ENCODE assay signal across 20 cellular contexts in the genomic region with DNA sequence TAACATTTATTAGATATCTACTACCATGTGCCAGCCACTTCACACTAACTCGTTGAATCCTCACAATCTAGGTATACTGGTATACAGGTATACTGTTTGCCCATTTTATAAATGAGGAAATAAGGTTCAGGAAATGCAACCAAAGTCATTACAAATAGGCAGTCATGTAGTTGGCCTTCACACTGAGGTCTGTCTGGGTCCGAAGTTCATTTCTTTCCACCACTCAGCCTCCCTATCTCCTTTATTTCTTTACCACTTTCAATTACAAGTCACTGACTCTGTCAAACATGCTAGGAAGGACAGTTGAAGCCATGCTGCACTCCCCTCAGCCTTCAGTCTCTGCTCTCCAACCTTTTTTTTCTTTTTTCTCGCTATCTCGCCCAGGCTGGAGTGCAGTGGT. TPM values are rescaled to one million over a fixed set of nuclear protein-coding genes. Genes with fewer than 3 reads are reported as not detected.
DNase-seq lines count a peak whose midpoint lies in the region; ATAC-seq and TF ChIP-seq lines count a peak whose summit lies in the region.
"Had no signal": no experiment of that assay in that cellular context is flagged by ENCODE, and none has a peak within 500 bp of the region (broad histone marks: within the 10 kb centered on the region; RNA-seq: fewer than 3 reads in every experiment).

No MANE protein-coding gene starts in this region.

- H3K27me3 Mint-ChIP-seq in Calu3 (ENCODE audit: unreplicated experiment) (no peaks in the 10 kb centered on the region), progenitor cell of endocrine pancreas (peaks cover 3% of the 10 kb centered on the region)
- no peaks in the 10 kb centered on the region for H3K27me3 Mint-ChIP-seq in natural killer cell treated with Interleukin-12 subunit alpha and Interleukin-12 subunit beta and Interleukin-15 and Interleukin-18, amount 100 ng/mL, for 72 hours
- H3K27me3 Mint-ChIP-seq: CD4-positive, alpha-beta T cell had no signal

- TF ChIP-seq POLR2A in body of pancreas (IDR thresholded peaks at IDR 0.05): no peak
- TF ChIP-seq POLR2A in right lobe of liver (IDR thresholded peaks at IDR 0.05): peak; percentile 34

- no peaks in the 10 kb centered on the region for H3K9me3 Mint-ChIP-seq in Calu3 (ENCODE audit: low read depth, unreplicated experiment)
- no peaks in the 10 kb centered on the region for H3K9me3 Mint-ChIP-seq in progenitor cell of endocrine pancreas (ENCODE audit: low read depth)
- no peaks in the 10 kb centered on the region for H3K9me3 Mint-ChIP-seq in natural killer cell treated with Interleukin-12 subunit alpha and Interleukin-12 subunit beta and Interleukin-15 and Interleukin-18, amount 100 ng/mL, for 72 hours
- H3K9me3 Mint-ChIP-seq: CD4-positive, alpha-beta T cell had no signal

- no peaks in the 10 kb centered on the region for H3K27me3 ChIP-seq in body of pancreas
- H3K27me3 ChIP-seq in right lobe of liver: no peaks in the 10 kb centered on the region
- H3K27me3 ChIP-seq in ascending aorta: no peaks in the 10 kb centered on the region
- H3K27me3 ChIP-seq: BE2C had no signal

- intact Hi-C loops in Calu3 (cut with micrococcal nuclease; ENCODE audit: unreplicated experiment): no loop called here
- intact Hi-C loops in body of pancreas (cut with DNase I): no loop called here
- intact Hi-C loops in right lobe of liver (cut with DNase I): no loop called here
- intact Hi-C loops in ascending aorta (cut with DNase I): no loop called here

- CTCF ChIA-PET in Calu3 (lab: Charles Lee): no interaction called here

- peak overlapping the region; percentile 38 for H3K27ac Mint-ChIP-seq in Calu3 (ENCODE audit: unreplicated experiment)
- peak overlapping the region; percentile 23 for H3K27ac Mint-ChIP-seq in progenitor cell of endocrine pancreas
- H3K27ac Mint-ChIP-seq in natural killer cell treated with Interleukin-12 subunit alpha and Interleukin-12 subunit beta and Interleukin-15 and Interleukin-18, amount 100 ng/mL, for 72 hours: no peak overlapping the region
- H3K27ac Mint-ChIP-seq: CD4-positive, alpha-beta T cell had no signal

- ATAC-seq in body of pancreas (peak; percentile 42), right lobe of liver (peak; percentile 27 to 62 (median 50))
- ATAC-seq in natural killer cell treated with Interleukin-12 subunit alpha and Interleukin-12 subunit beta and Interleukin-15 and Interleukin-18, amount 100 ng/mL, for 72 hours: no peak
- ATAC-seq: Right ventricle myocardium inferior had no signal

- no peaks in the 10 kb centered on the region for H3K9me3 ChIP-seq in body of pancreas
- H3K9me3 ChIP-seq in right lobe of liver: no peaks in the 10 kb centered on the region
- no peaks in the 10 kb centered on the region for H3K9me3 ChIP-seq in ascending aorta
- H3K9me3 ChIP-seq: BE2C, SK-N-SH had no signal

- H3K27ac ChIP-seq in body of pancreas: no peak overlapping the region
- peak overlapping the region; percentile 40 to 83 (median 67) for H3K27ac ChIP-seq in right lobe of liver
- H3K27ac ChIP-seq in ascending aorta: no peak overlapping the region
- H3K27ac ChIP-seq: 22Rv1 had no signal

- H3K4me3 Mint-ChIP-seq in Calu3 (ENCODE audit: low read depth, unreplicated experiment): no peak overlapping the region
- H3K4me3 Mint-ChIP-seq in progenitor cell of endocrine pancreas (ENCODE audit: low read depth): no peak overlapping the region
- no peak overlapping the region for H3K4me3 Mint-ChIP-seq in natural killer cell treated with Interleukin-12 subunit alpha and Interleukin-12 subunit beta and Interleukin-15 and Interleukin-18, amount 100 ng/mL, for 72 hours
- H3K4me3 Mint-ChIP-seq: CD4-positive, alpha-beta T cell had no signal

- H3K36me3 Mint-ChIP-seq in Calu3 (ENCODE audit: insufficient read depth, unreplicated experiment) (peaks cover 21% of the 10 kb centered on the region), progenitor cell of endocrine pancreas (ENCODE audit: insufficient read depth) (no peaks in the 10 kb centered on the region)
- no peaks in the 10 kb centered on the region for H3K36me3 Mint-ChIP-seq in natural killer cell treated with Interleukin-12 subunit alpha and Interleukin-12 subunit beta and Interleukin-15 and Interleukin-18, amount 100 ng/mL, for 72 hours

- H3K4me3 ChIP-seq in body of pancreas (no peak overlapping the region), right lobe of liver (no peak overlapping the region), ascending aorta (no peak overlapping the region)

- peaks cover 9% of the 10 kb centered on the region for H3K4me1 ChIP-seq in body of pancreas
- peaks cover 0 to 30% (median 13%) of the 10 kb centered on the region in 4 donors for H3K4me1 ChIP-seq in right lobe of liver
- no peaks in the 10 kb centered on the region for H3K4me1 ChIP-seq in ascending aorta
- H3K4me1 ChIP-seq: BE2C had no signal

- peaks cover 54% of the 10 kb centered on the region for H3K4me1 Mint-ChIP-seq in Calu3 (ENCODE audit: low read depth, unreplicated experiment)
- peaks cover 12% of the 10 kb centered on the region for H3K4me1 Mint-ChIP-seq in progenitor cell of endocrine pancreas (ENCODE audit: low read depth)
- H3K4me1 Mint-ChIP-seq in natural killer cell treated with Interleukin-12 subunit alpha and Interleukin-12 subunit beta and Interleukin-15 and Interleukin-18, amount 100 ng/mL, for 72 hours (ENCODE audit: low read depth in 2 of 2): peaks cover 0 to 9% of the 10 kb centered on the region in 2 donors

- no TSS peak for BruUV-seq in Calu3 (replicated peaks; lab: Mats Ljungman, UMichigan)

- 61 to 65% methylated on average over 4 of the region's 4 CpGs for WGBS in body of pancreas, 2 donors
- 46% methylated on average over 4 of the region's 4 CpGs for WGBS in right lobe of liver (ENCODE audit: insufficient coverage, low coverage, low lambda C conversion rate, missing lambda C conversion rate)

- DNase-seq in Calu3 (no peak), body of pancreas (no peak), right lobe of liver (peak in 1 of 3 donors; percentile 17), progenitor cell of endocrine pancreas (ENCODE audit: low spot score, unreplicated experiment) (no peak), SIG-M5 treated with dmso at 0.1 percent for 504 hours (lab: John Stamatoyannopoulos, UW; ENCODE audit: unreplicated experiment) (no peak), DMS79 (lab: John Stamatoyannopoulos, UW) (no peak), ascending aorta (ENCODE audit: low spot score in 2 of 2) (no peak)
- no peak for DNase-seq in natural killer cell treated with Interleukin-12 subunit alpha and Interleukin-12 subunit beta and Interleukin-15 and Interleukin-18, amount 100 ng/mL, for 72 hours (ENCODE audit: low spot score)
- DNase-seq: BE2C; CD4-positive, alpha-beta T cell; DND-41; HCEC 1CT; NCI-H1417 treated with DMSO at 0.1 percent for 48 hours; NCI-H2029 treated with DMSO at 0.1 percent for 48 hours; NCI-H2171 treated with DMSO at 0.1 percent for 48 hours; NCI-H446 treated with DMSO at 0.1 percent for 48 hours; NCI-H774; SK-N-SH had no signal

- TF ChIP-seq CTCF in Calu3 (IDR thresholded peaks at IDR 0.05; ENCODE audit: unreplicated experiment) (no peak), body of pancreas (IDR thresholded peaks at IDR 0.05) (no peak), right lobe of liver (IDR thresholded peaks at IDR 0.05) (no peak), progenitor cell of endocrine pancreas (IDR thresholded peaks at IDR 0.05; ENCODE audit: unreplicated experiment) (no peak), ascending aorta (IDR thresholded peaks at IDR 0.05) (no peak)

- no peaks in the 10 kb centered on the region for H3K36me3 ChIP-seq in body of pancreas (replicated peaks in 1 of 2; ENCODE audit: insufficient read depth in 1 of 2, low read depth in 2 of 2)
- no peaks in the 10 kb centered on the region for H3K36me3 ChIP-seq in right lobe of liver
- H3K36me3 ChIP-seq in ascending aorta: no peaks in the 10 kb centered on the region
- H3K36me3 ChIP-seq: BE2C had no signal

RNA-seq across cellular contexts. Expression of gene SIAH1, which starts 20.7 kb away (rescaled TPM):
- total RNA-seq in Calu3 (2022) (32.3 and 32.7 TPM in 2 replicates), body of pancreas (10 to 100 TPM; 15.2 to 16.1 TPM), right lobe of liver (10 to 100 TPM in 5 of 6 experiments, 1 to 10 TPM in 1; 8.1 to 14.0 (median 11.5) TPM), progenitor cell of endocrine pancreas (38.3 and 40.5 TPM in 2 replicates), ascending aorta (11.3 TPM)
- total RNA-seq in natural killer cell treated with Interleukin-12 subunit alpha and Interleukin-12 subunit beta and Interleukin-15 and Interleukin-18, amount 100 ng/mL, for 72 hours: 10 to 100 TPM; 21.0 to 25.7 TPM

Comparison
In these comparisons a context has a peak if more than half of its experiments do, and no peak if none do; other contexts are left out.
1. H3K27ac Mint-ChIP-seq: peak in Calu3 (single experiment) and progenitor cell of endocrine pancreas (single experiment); none in natural killer cell treated with Interleukin-12 subunit alpha and Interleukin-12 subunit beta and Interleukin-15 and Interleukin-18, amount 100 ng/mL, for 72 hours (0 of 2).
2. ATAC-seq: peak in body of pancreas (single experiment) and right lobe of liver (4 of 4); none in natural killer cell treated with Interleukin-12 subunit alpha and Interleukin-12 subunit beta and Interleukin-15 and Interleukin-18, amount 100 ng/mL, for 72 hours (0 of 2).
3. H3K27ac ChIP-seq: peak in right lobe of liver (3 of 3); none in body of pancreas (0 of 4) and ascending aorta (0 of 2).